ENCODE assay signal across 10 cellular contexts in the genomic region with DNA sequence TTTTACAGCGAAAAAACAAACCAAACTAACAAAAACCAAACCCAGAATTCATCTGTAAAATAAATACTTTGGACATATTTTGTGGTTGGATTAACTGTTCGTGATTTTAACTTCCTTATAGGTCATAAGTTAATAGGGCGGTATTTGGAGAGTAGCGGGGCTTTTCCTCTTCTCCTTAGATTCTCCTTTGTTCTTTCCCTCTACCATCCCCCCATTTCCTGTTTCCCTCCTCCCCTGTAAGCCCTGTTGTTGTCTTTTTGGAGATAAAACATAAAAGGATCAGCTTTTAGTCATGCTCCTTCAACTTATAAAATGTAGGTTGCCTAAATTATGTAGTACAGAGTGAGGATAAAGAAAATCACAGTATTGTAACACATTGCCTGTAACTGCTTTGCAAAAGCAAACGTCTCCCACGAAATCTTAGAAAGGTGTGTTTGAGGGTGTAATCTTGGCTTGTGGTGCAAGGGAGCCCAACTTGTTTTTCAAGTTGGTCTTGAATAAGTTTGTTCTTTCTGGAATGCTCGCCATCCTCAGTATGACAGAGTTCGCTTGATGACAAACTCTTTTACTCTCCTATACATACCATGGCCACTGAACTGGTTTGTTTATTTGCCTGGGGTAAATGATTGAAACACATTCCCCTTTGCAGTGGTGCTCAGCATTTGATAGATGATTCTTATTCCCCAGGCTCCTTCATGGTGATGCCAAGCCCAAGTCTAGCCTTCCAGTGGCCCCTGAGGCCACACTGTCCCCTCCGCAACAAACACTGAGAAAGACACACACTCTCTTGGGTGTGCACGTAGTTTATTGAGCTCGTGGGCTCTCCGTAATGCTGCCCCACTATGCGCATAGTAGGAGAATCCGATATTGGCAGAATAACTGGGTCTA. TPM values are rescaled to one million over a fixed set of nuclear protein-coding genes. Genes with fewer than 3 reads are reported as not detected.
A peak's percentile ranks its signal among the peaks of the same experiment; 100 is the strongest.
DNase-seq lines count a peak whose midpoint lies in the region; ATAC-seq and TF ChIP-seq lines count a peak whose summit lies in the region.
"Had no signal": no experiment of that assay in that cellular context is flagged by ENCODE, and none has a peak within 500 bp of the region (broad histone marks: within the 10 kb centered on the region; RNA-seq: fewer than 3 reads in every experiment).

No MANE protein-coding gene starts in this region.

- H2BK120ac ChIP-seq in neuronal stem cell (ENCODE audit: low read depth, low read length), result no peak overlapping the region

- H3K79me1 ChIP-seq in neuronal stem cell (ENCODE audit: low read depth, low read length), result peaks cover 17% of the 10 kb centered on the region

- H3K14ac ChIP-seq in neuronal stem cell (ENCODE audit: low read length), result no peak overlapping the region

- H3K4me3 ChIP-seq in epithelial cell of esophagus (ENCODE audit: low read length), result peak overlapping the region; percentile 26
- no peak overlapping the region for H3K4me3 ChIP-seq in neuronal stem cell (ENCODE audit: low read length in 2 of 2)

- peaks cover 33 to 37% of the 10 kb centered on the region in 2 donors for H3K4me1 ChIP-seq in neuronal stem cell (ENCODE audit: control insufficient read depth in 2 of 2, insufficient read depth in 1 of 2, low read depth in 1 of 2, low read length in 2 of 2)

- no peaks in the 10 kb centered on the region for H3K9me3 ChIP-seq in neuronal stem cell (replicated peaks in 1 of 2; ENCODE audit: control insufficient read depth in 2 of 2, insufficient read depth in 1 of 2, low read depth in 1 of 2, low read length in 2 of 2)

- no peak overlapping the region for H4K8ac ChIP-seq in neuronal stem cell (ENCODE audit: low read depth, low read length)

- H3K27ac ChIP-seq in neuronal stem cell (replicated peaks; ENCODE audit: low read length), result peak overlapping the region; percentile 50
- H3K27ac ChIP-seq: KMS-11 had no signal

- no peak overlapping the region for H3K23ac ChIP-seq in neuronal stem cell (ENCODE audit: low read depth, low read length, poor library complexity)

- no peak overlapping the region for H2BK12ac ChIP-seq in neuronal stem cell (ENCODE audit: low read length)

- no CpG with 5 or more reads among the region's 14 CpGs for WGBS in neuronal stem cell (ENCODE audit: extremely low coverage in 2 of 2, insufficient read length in 2 of 2, insufficient replicate concordance in 1 of 2), 2 donors

- H3K36me3 ChIP-seq in neuronal stem cell (replicated peaks in 1 of 2; ENCODE audit: control insufficient read depth in 2 of 2, insufficient read depth in 2 of 2, low read length in 2 of 2), result peaks cover 0 to 17% of the 10 kb centered on the region in 2 donors

- TF ChIP-seq CTCF in epithelial cell of esophagus (IDR thresholded peaks at IDR 0.05; ENCODE audit: insufficient read depth, low read depth, low read length, missing control alignments), result no peak

- no peak overlapping the region for H2BK15ac ChIP-seq in neuronal stem cell (ENCODE audit: low read length)

- no peak overlapping the region for H2AFZ ChIP-seq in neuronal stem cell (ENCODE audit: low read length)

- H4K91ac ChIP-seq in neuronal stem cell (ENCODE audit: low read depth, low read length, poor library complexity), result no peak overlapping the region

- no peak overlapping the region for H3K4ac ChIP-seq in neuronal stem cell (ENCODE audit: low read length)

- H3K9ac ChIP-seq in neuronal stem cell (ENCODE audit: low read depth, low read length, poor library complexity), result no peak overlapping the region
- H3K9ac ChIP-seq: KMS-11 had no signal

- no peak overlapping the region for H3K18ac ChIP-seq in neuronal stem cell (ENCODE audit: low read length)

- H3K4me2 ChIP-seq in neuronal stem cell (ENCODE audit: insufficient read depth, low read length, poor library complexity, severe bottlenecking), result no peak overlapping the region
- H3K4me2 ChIP-seq: KMS-11 had no signal

- ATAC-seq in HG02870 (IDR thresholded peaks at IDR 0.05; ENCODE audit: unreplicated experiment), result no peak
- no peak for ATAC-seq in GM18519 (IDR thresholded peaks at IDR 0.05; ENCODE audit: low FRiP score, unreplicated experiment)

- no peak overlapping the region for H2AK5ac ChIP-seq in neuronal stem cell (ENCODE audit: low read depth, low read length)

- DNase-seq in DMS79 treated with DMSO at 0.1 percent for 48 hours (lab: John Stamatoyannopoulos, UW) (peak; percentile 58), NCI-H345 treated with DMSO at 0.1 percent for 48 hours (lab: John Stamatoyannopoulos, UW; ENCODE audit: unreplicated experiment) (peak; percentile 31), epithelial cell of esophagus (ENCODE audit: low read depth) (peak; percentile 98), neuronal stem cell (ENCODE audit: low spot score) (no peak), globus pallidus (ENCODE audit: low spot score) (no peak)
- DNase-seq in activated CD4-positive, alpha-beta T cell treated with anti-CD3 and anti-CD28 coated beads, Interleukin-2, amount 50 U/mL, for 48 hours, result no peak
- DNase-seq: central memory CD4-positive, alpha-beta T cell had no signal

- H3K27me3 ChIP-seq in neuronal stem cell (ENCODE audit: control insufficient read depth in 3 of 3, insufficient read depth in 3 of 3, low read depth in 1 of 3, low read length in 3 of 3), result no peaks in the 10 kb centered on the region

- no peak overlapping the region for H2BK5ac ChIP-seq in neuronal stem cell (ENCODE audit: low read length)

RNA-seq across cellular contexts. Expression of gene TEAD1, which starts 49.4 kb away (rescaled TPM):
- 57.7 TPM for polyA plus RNA-seq in neuronal stem cell (2013, experiment 1 of 2)
- polyA plus RNA-seq in neuronal stem cell (2013, experiment 2 of 2), result 58.5 TPM

Comparison
In these comparisons a context has a peak if more than half of its experiments do, and no peak if none do; other contexts are left out.
1. DNase-seq: peak in DMS79 treated with DMSO at 0.1 percent for 48 hours (single experiment), NCI-H345 treated with DMSO at 0.1 percent for 48 hours (single experiment) and epithelial cell of esophagus (single experiment); none in neuronal stem cell (single experiment), globus pallidus (single experiment) and activated CD4-positive, alpha-beta T cell treated with anti-CD3 and anti-CD28 coated beads, Interleukin-2, amount 50 U/mL, for 48 hours (0 of 2).